In the genomic region with DNA sequence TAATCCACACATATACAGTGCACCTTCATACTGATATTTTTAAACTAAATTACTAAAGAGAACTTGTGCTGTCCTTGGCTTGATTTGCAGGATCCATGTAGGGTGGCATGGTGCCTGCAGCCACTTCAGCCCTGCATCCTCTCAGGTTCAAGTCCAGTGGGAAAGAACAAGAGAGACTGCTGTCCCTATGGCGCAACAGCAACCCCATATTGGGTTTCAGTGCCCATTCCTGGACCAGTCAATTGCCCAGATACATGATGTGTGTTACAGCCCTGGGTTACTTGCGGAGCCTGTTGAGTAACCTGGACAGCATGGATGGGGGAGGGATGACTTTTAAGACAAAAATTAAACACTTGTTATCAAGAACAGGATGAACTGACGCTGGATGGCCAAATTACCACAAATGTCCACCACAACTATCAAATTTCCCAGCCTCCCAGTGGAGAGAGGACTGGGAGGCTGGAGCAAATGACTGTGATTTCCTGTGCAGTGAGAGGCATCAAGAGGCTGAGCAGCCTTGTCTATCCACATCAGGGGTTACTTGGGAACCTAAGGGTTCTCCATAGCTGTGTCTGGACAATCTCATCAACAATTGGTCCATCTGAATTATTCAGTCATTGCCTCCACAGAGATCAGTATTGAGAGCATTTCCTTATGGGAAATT, we compare ENCODE assay signal across 20 cellular contexts.
DNase-seq lines count a peak whose midpoint lies in the region; ATAC-seq and TF ChIP-seq lines count a peak whose summit lies in the region.
"Had no signal": no experiment of that assay in that cellular context is flagged by ENCODE, and none has a peak within 500 bp of the region (broad histone marks: within the 10 kb centered on the region; RNA-seq: fewer than 3 reads in every experiment).

No MANE protein-coding gene starts in this region.

- H3K4me1 ChIP-seq in HEK293 (ENCODE audit: control insufficient read depth, insufficient read depth, low read length) (no peaks in the 10 kb centered on the region), psoas muscle (peaks cover 28% of the 10 kb centered on the region)
- H3K4me1 ChIP-seq: SJSA1 had no signal

- no peak overlapping the region for H3K27ac ChIP-seq in HEK293 (ENCODE audit: extremely low read depth, low read depth, low read length)
- H3K27ac ChIP-seq in psoas muscle: peak overlapping the region; percentile 71
- H3K27ac ChIP-seq: 22Rv1, SJSA1 had no signal

- H3K36me3 Mint-ChIP-seq in T-helper 17 cell (ENCODE audit: low read depth): no peaks in the 10 kb centered on the region

- POLR2A ChIA-PET in HEK293 (lab: Yijun Ruan, JAX): no interaction called here

- H3K4me3 ChIP-seq in HEK293 (ENCODE audit: low read depth, low read length) (no peak overlapping the region), psoas muscle (no peak overlapping the region)
- H3K4me3 ChIP-seq: GM23338, K562, SJSA1 had no signal

- H3K9me3 ChIP-seq in HEK293 (ENCODE audit: control insufficient read depth, insufficient read depth, low read depth, low read length) (no peaks in the 10 kb centered on the region), psoas muscle (no peaks in the 10 kb centered on the region), T-helper 17 cell (ENCODE audit: control insufficient read depth, low read length, poor library complexity, severe bottlenecking) (no peaks in the 10 kb centered on the region)
- H3K9me3 ChIP-seq: SJSA1 had no signal

- TF ChIP-seq CTCF in HEK293 (tag by site-specific recombination; IDR thresholded peaks at IDR 0.05): no peak
- TF ChIP-seq CTCF in psoas muscle (IDR thresholded peaks at IDR 0.05): no peak

- H3K27ac Mint-ChIP-seq in T-helper 17 cell: no peak overlapping the region
- H3K27ac Mint-ChIP-seq: GM23338 had no signal

- no peaks in the 10 kb centered on the region for H3K4me1 Mint-ChIP-seq in T-helper 17 cell

- H3K27me3 Mint-ChIP-seq in T-helper 17 cell: no peaks in the 10 kb centered on the region

- no peaks in the 10 kb centered on the region for H3K27me3 ChIP-seq in psoas muscle (ENCODE audit: insufficient read depth in 3 of 3, low read length in 2 of 3)
- H3K27me3 ChIP-seq: SJSA1 had no signal

- CTCF ChIA-PET in HEK293 (lab: Yijun Ruan, JAX): interaction anchor here (1.5 kb wide), 1 partner anchor 480 kb away, joined by 4 read pairs; no protein-coding TSS in a partner anchor

- H3K36me3 ChIP-seq in HEK293 (ENCODE audit: control insufficient read depth in 2 of 2, insufficient read depth in 1 of 2, low read length in 2 of 2): peaks cover 5 to 6% of the 10 kb centered on the region in 2 experiments; a peak in 2 of 3 replicates
- H3K36me3 ChIP-seq in psoas muscle (ENCODE audit: insufficient read depth in 1 of 2, low read depth in 1 of 2): peaks cover 1 to 11% of the 10 kb centered on the region in 2 donors

- H3K4me3 Mint-ChIP-seq in T-helper 17 cell: no peak overlapping the region
- H3K4me3 Mint-ChIP-seq: GM23338 had no signal

- 33 to 46% (median 35%) methylated on average over 3 of the region's 3 CpGs for WGBS in psoas muscle, 3 donors

- ATAC-seq in psoas muscle (peak; percentile 93 to 98 (median 97)), HG02763 (IDR thresholded peaks at IDR 0.05; ENCODE audit: unreplicated experiment) (no peak), T-helper 17 cell (no peak)
- ATAC-seq in activated CD4-positive, CD25-positive, alpha-beta regulatory T cell treated with anti-CD3 and anti-CD28 coated beads, Interleukin-2, amount 50 U/mL, for 24 hours: no peak
- ATAC-seq: GM23338 had no signal

- intact Hi-C loops in psoas muscle (cut with DNase I): no loop called here

- DNase-seq in DMS53 (lab: John Stamatoyannopoulos, UW) (peak; percentile 43), DMS53 treated with DMSO at 0.1 percent for 48 hours (lab: John Stamatoyannopoulos, UW; ENCODE audit: unreplicated experiment) (no peak), NCI-H510A (lab: John Stamatoyannopoulos, UW) (peak; percentile 66), psoas muscle (peak; percentile 65 to 90), T-helper 17 cell (no peak)
- DNase-seq: AML-193, COR-L47, DMS 273 treated with DMSO at 0.1 percent for 48 hours, HCEC 1CT, NCI-H1105 treated with DMSO at 0.1 percent for 48 hours, NCI-H1694, NCI-H2171 treated with DMSO at 0.1 percent for 48 hours, NCI-H524 treated with DMSO at 0.1 percent for 48 hours had no signal

TF ChIP-seq in HEK293, 187 proteins besides CTCF, POLR2A, EP300 and RAD21:
- no peak for TF ChIP-seq ZNF133 (tag by site-specific recombination; IDR thresholded peaks at IDR 0.05)
- TF ChIP-seq ZNF600 (tag by site-specific recombination; IDR thresholded peaks at IDR 0.05): 0 out of 2 replicates have a peak, but pooled peaks have one; percentile 14

Comparison
In these comparisons a context has a peak if more than half of its experiments do, and no peak if none do; other contexts are left out.
1. DNase-seq: peak in DMS53 (single experiment), NCI-H510A (single experiment) and psoas muscle (2 of 2); none in DMS53 treated with DMSO at 0.1 percent for 48 hours (single experiment) and T-helper 17 cell (0 of 3).
2. ATAC-seq: peak in psoas muscle (4 of 4); none in HG02763 (single experiment), activated CD4-positive, CD25-positive, alpha-beta regulatory T cell treated with anti-CD3 and anti-CD28 coated beads, Interleukin-2, amount 50 U/mL, for 24 hours (0 of 2) and T-helper 17 cell (single experiment).